ENCODE assay signal across 1 cellular context in the genomic region with DNA sequence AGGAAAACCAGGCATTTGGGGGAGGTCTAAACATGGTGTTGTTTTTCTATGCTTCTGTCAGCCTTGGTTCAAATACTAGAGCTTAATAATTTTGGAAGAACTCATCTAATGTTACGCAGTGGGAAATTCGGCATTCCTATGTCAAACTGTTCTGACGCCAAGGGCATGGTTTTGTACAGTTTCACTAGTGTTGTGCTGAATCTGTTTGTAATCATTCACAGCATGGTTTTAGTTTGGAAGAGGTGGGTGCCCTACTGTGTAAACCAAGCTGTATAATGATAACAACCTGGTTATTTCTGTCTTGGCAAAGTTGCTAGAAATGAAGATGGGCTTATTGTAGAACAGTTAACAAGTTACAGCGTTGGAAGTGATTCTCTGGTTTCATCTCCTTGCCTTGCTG.
A peak's percentile ranks its signal among the peaks of the same experiment; 100 is the strongest.
TF ChIP-seq lines count a peak whose summit lies in the region.

No MANE protein-coding gene starts in this region.

TF ChIP-seq in GM12878, 131 proteins besides CTCF, POLR2A, EP300 and RAD21:
- TF ChIP-seq, protein P1, sequence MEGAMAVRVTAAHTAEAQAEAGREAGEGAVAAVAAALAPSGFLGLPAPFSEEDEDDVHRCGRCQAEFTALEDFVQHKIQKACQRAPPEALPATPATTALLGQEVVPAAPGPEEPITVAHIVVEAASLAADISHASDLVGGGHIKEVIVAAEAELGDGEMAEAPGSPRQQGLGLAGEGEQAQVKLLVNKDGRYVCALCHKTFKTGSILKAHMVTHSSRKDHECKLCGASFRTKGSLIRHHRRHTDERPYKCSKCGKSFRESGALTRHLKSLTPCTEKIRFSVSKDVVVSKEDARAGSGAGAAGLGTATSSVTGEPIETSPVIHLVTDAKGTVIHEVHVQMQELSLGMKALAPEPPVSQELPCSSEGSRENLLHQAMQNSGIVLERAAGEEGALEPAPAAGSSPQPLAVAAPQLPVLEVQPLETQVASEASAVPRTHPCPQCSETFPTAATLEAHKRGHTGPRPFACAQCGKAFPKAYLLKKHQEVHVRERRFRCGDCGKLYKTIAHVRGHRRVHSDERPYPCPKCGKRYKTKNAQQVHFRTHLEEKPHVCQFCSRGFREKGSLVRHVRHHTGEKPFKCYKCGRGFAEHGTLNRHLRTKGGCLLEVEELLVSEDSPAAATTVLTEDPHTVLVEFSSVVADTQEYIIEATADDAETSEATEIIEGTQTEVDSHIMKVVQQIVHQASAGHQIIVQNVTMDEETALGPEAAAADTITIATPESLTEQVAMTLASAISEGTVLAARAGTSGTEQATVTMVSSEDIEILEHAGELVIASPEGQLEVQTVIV (IDR thresholded peaks at IDR 0.05; ENCODE audit: borderline replicate concordance, partially characterized antibody): no peak
- TF ChIP-seq, protein P2, sequence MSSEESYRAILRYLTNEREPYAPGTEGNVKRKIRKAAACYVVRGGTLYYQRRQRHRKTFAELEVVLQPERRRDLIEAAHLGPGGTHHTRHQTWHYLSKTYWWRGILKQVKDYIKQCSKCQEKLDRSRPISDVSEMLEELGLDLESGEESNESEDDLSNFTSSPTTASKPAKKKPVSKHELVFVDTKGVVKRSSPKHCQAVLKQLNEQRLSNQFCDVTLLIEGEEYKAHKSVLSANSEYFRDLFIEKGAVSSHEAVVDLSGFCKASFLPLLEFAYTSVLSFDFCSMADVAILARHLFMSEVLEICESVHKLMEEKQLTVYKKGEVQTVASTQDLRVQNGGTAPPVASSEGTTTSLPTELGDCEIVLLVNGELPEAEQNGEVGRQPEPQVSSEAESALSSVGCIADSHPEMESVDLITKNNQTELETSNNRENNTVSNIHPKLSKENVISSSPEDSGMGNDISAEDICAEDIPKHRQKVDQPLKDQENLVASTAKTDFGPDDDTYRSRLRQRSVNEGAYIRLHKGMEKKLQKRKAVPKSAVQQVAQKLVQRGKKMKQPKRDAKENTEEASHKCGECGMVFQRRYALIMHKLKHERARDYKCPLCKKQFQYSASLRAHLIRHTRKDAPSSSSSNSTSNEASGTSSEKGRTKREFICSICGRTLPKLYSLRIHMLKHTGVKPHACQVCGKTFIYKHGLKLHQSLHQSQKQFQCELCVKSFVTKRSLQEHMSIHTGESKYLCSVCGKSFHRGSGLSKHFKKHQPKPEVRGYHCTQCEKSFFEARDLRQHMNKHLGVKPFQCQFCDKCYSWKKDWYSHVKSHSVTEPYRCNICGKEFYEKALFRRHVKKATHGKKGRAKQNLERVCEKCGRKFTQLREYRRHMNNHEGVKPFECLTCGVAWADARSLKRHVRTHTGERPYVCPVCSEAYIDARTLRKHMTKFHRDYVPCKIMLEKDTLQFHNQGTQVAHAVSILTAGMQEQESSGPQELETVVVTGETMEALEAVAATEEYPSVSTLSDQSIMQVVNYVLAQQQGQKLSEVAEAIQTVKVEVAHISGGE (CRISPR knock-in tag; IDR thresholded peaks at IDR 0.05): no peak
- TF ChIP-seq EED (IDR thresholded peaks at IDR 0.05; ENCODE audit: low read depth) (no peak), WRNIP1 (IDR thresholded peaks at IDR 0.05; ENCODE audit: borderline replicate concordance, low read depth, low read length) (peak; percentile 45; the same call in 1 of the 2 replicates), SUPT20H (IDR thresholded peaks at IDR 0.05; ENCODE audit: borderline replicate concordance, control insufficient read depth, low read depth, low read length) (no peak), ZNF24 (IDR thresholded peaks at IDR 0.05) (no peak), POLR2AphosphoS5 (IDR thresholded peaks at IDR 0.05; ENCODE audit: low read length) (peak; percentile 72), ZNF384 (IDR thresholded peaks at IDR 0.05; ENCODE audit: borderline replicate concordance, low read depth, low read length) (no peak)
- TF ChIP-seq, protein P3, sequence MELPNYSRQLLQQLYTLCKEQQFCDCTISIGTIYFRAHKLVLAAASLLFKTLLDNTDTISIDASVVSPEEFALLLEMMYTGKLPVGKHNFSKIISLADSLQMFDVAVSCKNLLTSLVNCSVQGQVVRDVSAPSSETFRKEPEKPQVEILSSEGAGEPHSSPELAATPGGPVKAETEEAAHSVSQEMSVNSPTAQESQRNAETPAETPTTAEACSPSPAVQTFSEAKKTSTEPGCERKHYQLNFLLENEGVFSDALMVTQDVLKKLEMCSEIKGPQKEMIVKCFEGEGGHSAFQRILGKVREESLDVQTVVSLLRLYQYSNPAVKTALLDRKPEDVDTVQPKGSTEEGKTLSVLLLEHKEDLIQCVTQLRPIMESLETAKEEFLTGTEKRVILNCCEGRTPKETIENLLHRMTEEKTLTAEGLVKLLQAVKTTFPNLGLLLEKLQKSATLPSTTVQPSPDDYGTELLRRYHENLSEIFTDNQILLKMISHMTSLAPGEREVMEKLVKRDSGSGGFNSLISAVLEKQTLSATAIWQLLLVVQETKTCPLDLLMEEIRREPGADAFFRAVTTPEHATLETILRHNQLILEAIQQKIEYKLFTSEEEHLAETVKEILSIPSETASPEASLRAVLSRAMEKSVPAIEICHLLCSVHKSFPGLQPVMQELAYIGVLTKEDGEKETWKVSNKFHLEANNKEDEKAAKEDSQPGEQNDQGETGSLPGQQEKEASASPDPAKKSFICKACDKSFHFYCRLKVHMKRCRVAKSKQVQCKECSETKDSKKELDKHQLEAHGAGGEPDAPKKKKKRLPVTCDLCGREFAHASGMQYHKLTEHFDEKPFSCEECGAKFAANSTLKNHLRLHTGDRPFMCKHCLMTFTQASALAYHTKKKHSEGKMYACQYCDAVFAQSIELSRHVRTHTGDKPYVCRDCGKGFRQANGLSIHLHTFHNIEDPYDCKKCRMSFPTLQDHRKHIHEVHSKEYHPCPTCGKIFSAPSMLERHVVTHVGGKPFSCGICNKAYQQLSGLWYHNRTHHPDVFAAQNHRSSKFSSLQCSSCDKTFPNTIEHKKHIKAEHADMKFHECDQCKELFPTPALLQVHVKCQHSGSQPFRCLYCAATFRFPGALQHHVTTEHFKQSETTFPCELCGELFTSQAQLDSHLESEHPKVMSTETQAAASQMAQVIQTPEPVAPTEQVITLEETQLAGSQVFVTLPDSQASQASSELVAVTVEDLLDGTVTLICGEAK (IDR thresholded peaks at IDR 0.05; ENCODE audit: borderline replicate concordance): no peak
- TF ChIP-seq, protein P4, sequence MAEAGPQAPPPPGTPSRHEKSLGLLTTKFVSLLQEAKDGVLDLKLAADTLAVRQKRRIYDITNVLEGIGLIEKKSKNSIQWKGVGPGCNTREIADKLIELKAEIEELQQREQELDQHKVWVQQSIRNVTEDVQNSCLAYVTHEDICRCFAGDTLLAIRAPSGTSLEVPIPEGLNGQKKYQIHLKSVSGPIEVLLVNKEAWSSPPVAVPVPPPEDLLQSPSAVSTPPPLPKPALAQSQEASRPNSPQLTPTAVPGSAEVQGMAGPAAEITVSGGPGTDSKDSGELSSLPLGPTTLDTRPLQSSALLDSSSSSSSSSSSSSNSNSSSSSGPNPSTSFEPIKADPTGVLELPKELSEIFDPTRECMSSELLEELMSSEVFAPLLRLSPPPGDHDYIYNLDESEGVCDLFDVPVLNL (IDR thresholded peaks at IDR 0.05; ENCODE audit: low read depth, low read length): no peak
